ENCODE assay signal across 1 cellular context in genomic region chr12:68854554-68854953, GRCh38.
TF ChIP-seq lines count a peak whose summit lies in the region.

No MANE protein-coding gene starts in this region.

TF ChIP-seq in GM12878, 131 proteins besides CTCF, POLR2A, EP300 and RAD21:
- no peak for TF ChIP-seq SREBF1 (IDR thresholded peaks at IDR 0.05; ENCODE audit: low read length)
- TF ChIP-seq JUNB (IDR thresholded peaks at IDR 0.05), result no peak
- TF ChIP-seq ZNF24 (IDR thresholded peaks at IDR 0.05), result no peak
- no peak for TF ChIP-seq IRF3 (IDR thresholded peaks at IDR 0.05)
- no peak for TF ChIP-seq RCOR1 (conservative IDR thresholded peaks at IDR 0.05; ENCODE audit: low read depth, low read length)
- no peak for TF ChIP-seq ZBTB40 (IDR thresholded peaks at IDR 0.05; ENCODE audit: borderline replicate concordance)
- TF ChIP-seq RB1 (IDR thresholded peaks at IDR 0.05; ENCODE audit: borderline replicate concordance), result no peak
- TF ChIP-seq PAX8 (IDR thresholded peaks at IDR 0.05), result no peak
- no peak for TF ChIP-seq ZBTB33 (IDR thresholded peaks at IDR 0.05)
- no peak for TF ChIP-seq KDM1A (IDR thresholded peaks at IDR 0.05; ENCODE audit: borderline replicate concordance)
- TF ChIP-seq CBX3 (IDR thresholded peaks at IDR 0.05; ENCODE audit: borderline replicate concordance, low read depth), result no peak
